ENCODE assay signal across 17 cellular contexts in the genomic region with DNA sequence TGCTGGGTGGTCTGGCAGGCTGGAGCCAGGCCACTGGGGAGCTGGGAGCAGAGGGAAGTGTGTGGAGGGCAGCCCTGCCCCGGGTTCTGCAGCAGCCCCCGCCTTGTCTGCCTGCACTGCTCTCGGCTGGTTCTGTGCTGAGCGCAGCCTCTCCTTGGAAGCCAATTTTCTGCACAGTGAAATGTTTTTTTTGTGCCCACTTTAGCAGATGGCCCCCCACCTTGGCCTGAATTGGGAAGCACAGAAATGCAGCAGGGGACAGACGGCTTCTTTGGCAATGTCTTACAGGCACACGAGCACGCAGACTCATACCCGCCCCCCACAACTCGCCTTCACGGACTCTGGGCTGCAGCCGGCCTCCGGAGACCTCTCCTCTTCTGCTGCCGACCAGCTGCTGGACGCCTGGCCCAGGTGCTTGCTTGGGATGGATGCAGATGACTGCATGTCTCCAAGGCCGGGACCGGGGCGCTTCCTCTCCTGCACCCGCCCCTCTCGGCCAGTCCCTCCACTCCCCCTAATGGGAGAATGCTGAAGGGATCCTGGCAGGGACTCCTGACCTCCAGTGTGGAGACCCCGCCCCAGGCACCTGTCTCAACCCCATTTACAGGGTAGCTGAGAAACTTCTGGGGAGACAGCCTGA. TPM values are rescaled to one million over a fixed set of nuclear protein-coding genes. Genes with fewer than 3 reads are reported as not detected.
"Had no signal": no experiment of that assay in that cellular context is flagged by ENCODE, and none has a peak within 500 bp of the region (broad histone marks: within the 10 kb centered on the region; RNA-seq: fewer than 3 reads in every experiment).

No MANE protein-coding gene starts in this region.

- H3K27ac ChIP-seq: coronary artery, neutrophil, right atrium auricular region had no signal

- ATAC-seq: esophagus mucosa; heart left ventricle; naive thymus-derived CD4-positive, alpha-beta T cell; stimulated activated effector memory CD8-positive, alpha-beta T cell treated with anti-CD3 and anti-CD28 coated beads, Interleukin-12 subunit alpha, Interleukin-12 subunit beta, amount 100 ng/mL, for 72 hours; stimulated activated naive CD8-positive, alpha-beta T cell treated with anti-CD3 and anti-CD28 coated beads, Interleukin-15, Interleukin-2, amounts not matched to agents 100 U/mL and 50 U/mL, for 24 hours had no signal

- H3K9me3 ChIP-seq: heart left ventricle, neutrophil, right atrium auricular region, transverse colon had no signal

- DNase-seq: cerebellar nuclear complex; effector CD8-positive, alpha-beta T cell; heart left ventricle; hippocampal formation; kidney glomerular epithelial cell; mesendoderm; naive thymus-derived CD4-positive, alpha-beta T cell; nephron progenitor cell; stimulated activated CD4-positive, alpha-beta T cell treated with anti-CD3 and anti-CD28 coated beads, Interleukin-4, amount 100 ng/mL, for 1 hour; stimulated activated CD8-positive, alpha-beta memory T cell treated with anti-CD3 and anti-CD28 coated beads, Interleukin-4, amount 100 ng/mL, for 48 hours; stimulated activated naive CD8-positive, alpha-beta T cell treated with anti-CD3 and anti-CD28 coated beads, Interleukin-15, Interleukin-2, amounts not matched to agents 100 U/mL and 50 U/mL, for 24 hours; transverse colon had no signal

- H3K36me3 ChIP-seq: heart left ventricle, neutrophil, right atrium auricular region, transverse colon had no signal

- H3K27me3 ChIP-seq: right atrium auricular region had no signal

- H3K4me3 ChIP-seq: coronary artery, heart left ventricle, right atrium auricular region, transverse colon had no signal

RNA-seq across cellular contexts. Expression of a gene that starts 14.8 kb away (rescaled TPM):
- total RNA-seq: esophagus mucosa, right atrium auricular region had no signal
